15 cellular contexts compared by ENCODE assay signal in the genomic region with DNA sequence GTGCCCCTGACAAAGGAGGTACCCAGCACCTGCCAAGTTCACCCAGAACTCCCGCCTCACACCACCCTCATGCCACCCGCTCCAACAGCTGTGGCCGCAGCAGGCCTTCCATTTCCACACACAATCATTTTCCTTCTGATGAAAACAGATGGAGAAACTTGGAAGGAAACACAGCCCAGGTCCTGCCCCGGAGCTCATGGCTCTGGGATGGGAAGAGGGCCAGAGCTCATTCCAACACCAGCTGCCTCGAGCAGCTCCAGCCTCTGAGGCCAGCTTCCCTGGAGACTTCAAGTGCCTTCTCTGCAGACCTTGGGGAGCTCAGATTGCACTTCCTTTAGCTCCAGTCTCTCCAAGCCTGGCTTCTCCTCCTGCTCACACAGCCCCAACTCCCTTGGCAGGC. TPM values are rescaled to one million over a fixed set of nuclear protein-coding genes. Genes with fewer than 3 reads are reported as not detected.
DNase-seq lines count a peak whose midpoint lies in the region; TF ChIP-seq lines count a peak whose summit lies in the region.
"Had no signal": no experiment of that assay in that cellular context is flagged by ENCODE, and none has a peak within 500 bp of the region (broad histone marks: within the 10 kb centered on the region; RNA-seq: fewer than 3 reads in every experiment).

No MANE protein-coding gene starts in this region.

- H3K27ac ChIP-seq in endodermal cell (ENCODE audit: low read depth, low read length): no peak overlapping the region
- no peak overlapping the region for H3K27ac ChIP-seq in neuronal stem cell (replicated peaks; ENCODE audit: low read length)
- no peak overlapping the region for H3K27ac ChIP-seq in osteoblast (ENCODE audit: low read depth, low read length)
- no peak overlapping the region for H3K27ac ChIP-seq in prostate gland
- H3K27ac ChIP-seq: esophagus muscularis mucosa, PC-9 had no signal

- WGBS in endodermal cell (ENCODE audit: insufficient coverage in 1 of 2, insufficient read length in 1 of 2), 2 experiments: 86 to 100% methylated on average over 1 to 5 of the region's 5 CpGs
- no CpG with 5 or more reads among the region's 5 CpGs for WGBS in neuronal stem cell (ENCODE audit: extremely low coverage in 2 of 2, insufficient read length in 2 of 2, insufficient replicate concordance in 1 of 2), 2 donors
- WGBS in prostate gland: 48% methylated on average over 5 of the region's 5 CpGs

- H3K27ac Mint-ChIP-seq in endodermal cell: no peak overlapping the region
- H3K27ac Mint-ChIP-seq: activated CD8-positive, alpha-beta T cell treated with anti-CD3 and anti-CD28 coated beads, Interleukin-2, amount 10 ng/mL, durations not matched to agents 7 days and 5 days; activated naive CD4-positive, alpha-beta T cell treated with anti-CD3 and anti-CD28 coated beads for 36 hours; natural killer cell had no signal

- peaks cover 9% of the 10 kb centered on the region for H3K4me1 Mint-ChIP-seq in endodermal cell
- H3K4me1 Mint-ChIP-seq: central memory CD8-positive, alpha-beta T cell had no signal

- no peak for TF ChIP-seq POLR2A in prostate gland (IDR thresholded peaks at IDR 0.05)

- H2AK5ac ChIP-seq in neuronal stem cell (ENCODE audit: low read depth, low read length): no peak overlapping the region

- no peak overlapping the region for H2BK12ac ChIP-seq in neuronal stem cell (ENCODE audit: low read length)

- no peaks in the 10 kb centered on the region for H3K79me2 ChIP-seq in osteoblast (ENCODE audit: insufficient read depth, low read length)

- H4K20me1 ChIP-seq in osteoblast (ENCODE audit: insufficient read depth, low read length): no peaks in the 10 kb centered on the region

- H3K27me3 ChIP-seq in endodermal cell (ENCODE audit: control insufficient read depth, insufficient read depth, low read length, poor library complexity, severe bottlenecking) (no peaks in the 10 kb centered on the region), neuronal stem cell (ENCODE audit: control insufficient read depth in 3 of 3, insufficient read depth in 3 of 3, low read depth in 1 of 3, low read length in 3 of 3) (peaks cover 0 to 2% (median 0%) of the 10 kb centered on the region in 3 experiments), osteoblast (ENCODE audit: insufficient read depth, low read length) (peaks cover 25% of the 10 kb centered on the region), prostate gland (replicated peaks; ENCODE audit: insufficient read depth) (no peaks in the 10 kb centered on the region)
- H3K27me3 ChIP-seq: esophagus muscularis mucosa had no signal

- H3K4me1 ChIP-seq in endodermal cell (ENCODE audit: control insufficient read depth, insufficient read depth, low read length) (no peaks in the 10 kb centered on the region), neuronal stem cell (ENCODE audit: control insufficient read depth in 2 of 2, insufficient read depth in 1 of 2, low read depth in 1 of 2, low read length in 2 of 2) (peaks cover 2 to 4% of the 10 kb centered on the region in 2 donors), osteoblast (ENCODE audit: insufficient read depth, low read length) (no peaks in the 10 kb centered on the region), prostate gland (replicated peaks) (no peaks in the 10 kb centered on the region)

- H3K36me3 ChIP-seq in endodermal cell (ENCODE audit: control insufficient read depth, insufficient read depth, low read length): no peaks in the 10 kb centered on the region
- H3K36me3 ChIP-seq in neuronal stem cell (replicated peaks in 1 of 2; ENCODE audit: control insufficient read depth in 2 of 2, insufficient read depth in 2 of 2, low read length in 2 of 2): no peaks in the 10 kb centered on the region
- H3K36me3 ChIP-seq in osteoblast (ENCODE audit: insufficient read depth, low read length): no peaks in the 10 kb centered on the region
- no peaks in the 10 kb centered on the region for H3K36me3 ChIP-seq in prostate gland
- H3K36me3 ChIP-seq: esophagus muscularis mucosa had no signal

- H3K4me3 ChIP-seq in endodermal cell (ENCODE audit: low read length) (no peak overlapping the region), neuronal stem cell (ENCODE audit: low read length in 2 of 2) (no peak overlapping the region), osteoblast (ENCODE audit: insufficient read depth, low read length) (no peak overlapping the region), prostate gland (no peak overlapping the region)
- H3K4me3 ChIP-seq: esophagus muscularis mucosa, PC-9 had no signal

- TF ChIP-seq CTCF in AG09319 (IDR thresholded peaks at IDR 0.05; ENCODE audit: low read depth, low read length) (no peak), endodermal cell (conservative IDR thresholded peaks at IDR 0.05) (no peak), osteoblast (IDR thresholded peaks at IDR 0.05; ENCODE audit: extremely low read depth, low read depth, low read length) (no peak), prostate gland (IDR thresholded peaks at IDR 0.05) (no peak)

- H3K79me1 ChIP-seq in neuronal stem cell (ENCODE audit: low read depth, low read length): no peaks in the 10 kb centered on the region

- H2AFZ ChIP-seq in neuronal stem cell (ENCODE audit: low read length): no peak overlapping the region
- H2AFZ ChIP-seq in osteoblast (ENCODE audit: low read length): no peak overlapping the region
- H2AFZ ChIP-seq: PC-9 had no signal

- intact Hi-C loops in prostate gland (cut with DNase I): loop anchor here (10.0 kb wide), 1 partner anchor 89 kb away; no protein-coding TSS in a partner anchor

- DNase-seq in AG09319 (ENCODE audit: extremely low read depth, low read depth) (peak; percentile 56), NCI-H187 treated with DMSO at 0.1 percent for 48 hours (lab: John Stamatoyannopoulos, UW) (peak; percentile 29), endodermal cell (peak; percentile 43), neuronal stem cell (ENCODE audit: low spot score) (no peak), cortex of kidney (lab: John Stamatoyannopoulos, UW) (no peak), HuH-7 (ENCODE audit: low spot score) (no peak), osteoblast (ENCODE audit: insufficient read length, low spot score, missing footprints) (no peak), prostate gland (ENCODE audit: low spot score) (no peak)
- DNase-seq: activated CD8-positive, alpha-beta T cell treated with anti-CD3 and anti-CD28 coated beads, Interleukin-2, amount 10 ng/mL, durations not matched to agents 7 days and 5 days; activated naive CD4-positive, alpha-beta T cell treated with anti-CD3 and anti-CD28 coated beads for 36 hours; natural killer cell; PC-9; T-helper 9 cell had no signal

- H2BK5ac ChIP-seq in neuronal stem cell (ENCODE audit: low read length): no peak overlapping the region

- H3K9me3 Mint-ChIP-seq in endodermal cell: peaks cover 3% of the 10 kb centered on the region
- H3K9me3 Mint-ChIP-seq: activated naive CD4-positive, alpha-beta T cell treated with anti-CD3 and anti-CD28 coated beads for 36 hours; central memory CD8-positive, alpha-beta T cell had no signal

- H3K4me2 ChIP-seq in neuronal stem cell (ENCODE audit: insufficient read depth, low read length, poor library complexity, severe bottlenecking): no peak overlapping the region
- H3K4me2 ChIP-seq in osteoblast (ENCODE audit: insufficient read depth, low read length): no peak overlapping the region
- H3K4me2 ChIP-seq: PC-9 had no signal

- no peaks in the 10 kb centered on the region for H3K9me3 ChIP-seq in endodermal cell (ENCODE audit: control insufficient read depth, low read length)
- H3K9me3 ChIP-seq in neuronal stem cell (replicated peaks in 1 of 2; ENCODE audit: control insufficient read depth in 2 of 2, insufficient read depth in 1 of 2, low read depth in 1 of 2, low read length in 2 of 2): no peaks in the 10 kb centered on the region
- H3K9me3 ChIP-seq in osteoblast (ENCODE audit: low read depth, low read length): no peaks in the 10 kb centered on the region
- H3K9me3 ChIP-seq in prostate gland: no peaks in the 10 kb centered on the region
- H3K9me3 ChIP-seq: esophagus muscularis mucosa had no signal

- H3K23ac ChIP-seq in neuronal stem cell (ENCODE audit: low read depth, low read length, poor library complexity): no peak overlapping the region

- no peak overlapping the region for H3K4me3 Mint-ChIP-seq in endodermal cell
- H3K4me3 Mint-ChIP-seq: activated CD8-positive, alpha-beta T cell treated with anti-CD3 and anti-CD28 coated beads, Interleukin-2, amount 10 ng/mL, durations not matched to agents 7 days and 5 days; activated naive CD4-positive, alpha-beta T cell treated with anti-CD3 and anti-CD28 coated beads for 36 hours; central memory CD8-positive, alpha-beta T cell; natural killer cell had no signal

- no peaks in the 10 kb centered on the region for H3K27me3 Mint-ChIP-seq in endodermal cell (ENCODE audit: insufficient read depth)

- H4K91ac ChIP-seq in neuronal stem cell (ENCODE audit: low read depth, low read length, poor library complexity): no peak overlapping the region

- H2BK15ac ChIP-seq in neuronal stem cell (ENCODE audit: low read length): no peak overlapping the region

- H3K14ac ChIP-seq in neuronal stem cell (ENCODE audit: low read length): no peak overlapping the region

- peak overlapping the region; percentile 80 for H3K18ac ChIP-seq in neuronal stem cell (ENCODE audit: low read length)

- H3K4ac ChIP-seq in neuronal stem cell (ENCODE audit: low read length): no peak overlapping the region

- H3K9ac ChIP-seq in endodermal cell (ENCODE audit: extremely low read depth, low read length, poor library complexity, severe bottlenecking) (no peak overlapping the region), neuronal stem cell (ENCODE audit: low read depth, low read length, poor library complexity) (no peak overlapping the region)

- no peak overlapping the region for H2BK120ac ChIP-seq in neuronal stem cell (ENCODE audit: low read depth, low read length)

- H3K36me3 Mint-ChIP-seq in endodermal cell (ENCODE audit: low read depth): no peaks in the 10 kb centered on the region
- H3K36me3 Mint-ChIP-seq: natural killer cell had no signal

- H4K8ac ChIP-seq in neuronal stem cell (ENCODE audit: low read depth, low read length): no peak overlapping the region

RNA-seq across cellular contexts. Expression of gene CMKLR1, which starts 55.1 kb away (rescaled TPM):
- not detected for total RNA-seq in endodermal cell
- 0.21 TPM for polyA plus RNA-seq in endodermal cell (2013, experiment 1 of 2)
- 0.25 TPM for polyA plus RNA-seq in endodermal cell (2013, experiment 2 of 2)
- polyA plus RNA-seq in neuronal stem cell (2013, experiment 1 of 2): 0.03 TPM
- 0.04 TPM for polyA plus RNA-seq in neuronal stem cell (2013, experiment 2 of 2)
- 6.8 and 9.8 TPM in 2 replicates for total RNA-seq in osteoblast
- 1 to 10 TPM; 3.3 to 9.1 TPM for total RNA-seq in prostate gland
- total RNA-seq: activated naive CD4-positive, alpha-beta T cell treated with anti-CD3 and anti-CD28 coated beads for 36 hours; PC-9 had no signal

Comparison
In these comparisons a context has a peak if more than half of its experiments do, and no peak if none do; other contexts are left out.
1. DNase-seq: peak in AG09319 (single experiment), NCI-H187 treated with DMSO at 0.1 percent for 48 hours (single experiment) and endodermal cell (single experiment); none in neuronal stem cell (single experiment), cortex of kidney (single experiment), HuH-7 (single experiment), osteoblast (single experiment) and prostate gland (single experiment).